ENCODE assay signal across 1 cellular context in genomic region chr17:7258731-7259554, GRCh38.
A peak's percentile ranks its signal among the peaks of the same experiment; 100 is the strongest.
TF ChIP-seq lines count a peak whose summit lies in the region.

No MANE protein-coding gene starts in this region.

TF ChIP-seq in PFSK-1, 5 proteins besides CTCF, POLR2A, EP300 and RAD21 (continued from another document):
- TF ChIP-seq REST (IDR thresholded peaks at IDR 0.05; ENCODE audit: insufficient read depth in 1 of 2, low read depth in 2 of 2, low read length in 2 of 2) (no peak), POLR2AphosphoS5 (IDR thresholded peaks at IDR 0.05; ENCODE audit: low read depth, low read length) (peak; percentile 22; the same call in 1 of the 2 replicates), TAF1 (IDR thresholded peaks at IDR 0.05; ENCODE audit: borderline replicate concordance, insufficient read depth, low read length) (no peak)
TF ChIP-seq in PFSK-1: peak in this region for 1.
